ENCODE assay signal across 12 cellular contexts in genomic region chr3:66479532-66479947, GRCh38. TPM values are rescaled to one million over a fixed set of nuclear protein-coding genes. Genes with fewer than 3 reads are reported as not detected.
DNase-seq lines count a peak whose midpoint lies in the region; ATAC-seq and TF ChIP-seq lines count a peak whose summit lies in the region.
"Had no signal": no experiment of that assay in that cellular context is flagged by ENCODE, and none has a peak within 500 bp of the region (broad histone marks: within the 10 kb centered on the region; RNA-seq: fewer than 3 reads in every experiment).

No MANE protein-coding gene starts in this region.

- H3K4me2 ChIP-seq in H9 (ENCODE audit: insufficient read depth, insufficient read length, low read length) = peak overlapping the region; percentile 6

- H3K36me3 Mint-ChIP-seq in H9 (ENCODE audit: insufficient read depth in 1 of 3, low read depth in 3 of 3) = no peaks in the 10 kb centered on the region; a peak in 1 of 7 replicates
- peaks cover 38% of the 10 kb centered on the region for H3K36me3 Mint-ChIP-seq in activated T-helper 1 cell treated with anti-CD3 and anti-CD28 coated beads, Interleukin-12 subunit alpha, Interleukin-12 subunit beta, Interleukin-2, Interleukin-4 antibody, amounts not matched to agents 30 ng/mL and 10 ng/mL and 1 ng/mL, durations not matched to agents 14 hours and 24 hours and 36 hours (ENCODE audit: low read depth)

- H4K5ac ChIP-seq in H9 (ENCODE audit: insufficient read length, low read depth, low read length) = no peak overlapping the region

- no peak overlapping the region for H4K8ac ChIP-seq in H9 (replicated peaks; ENCODE audit: insufficient read length, low read depth, low read length)

- H3K4me3 ChIP-seq in sigmoid colon = no peak overlapping the region
- H3K4me3 ChIP-seq: cardiac muscle cell had no signal

- no peak overlapping the region for H4K91ac ChIP-seq in H9 (ENCODE audit: insufficient read length, low read depth, low read length)

- H3K79me2 ChIP-seq in H9 (ENCODE audit: insufficient read depth, low read length) = peaks cover 92% of the 10 kb centered on the region

- H3K27ac ChIP-seq in H9 (ENCODE audit: insufficient read length, low read depth, low read length) (no peak overlapping the region), sigmoid colon (peak overlapping the region; percentile 85 to 95 (median 91))
- H3K27ac ChIP-seq: cardiac muscle cell had no signal

- TF ChIP-seq CTCF in H9 (conservative IDR thresholded peaks at IDR 0.05) = no peak
- no peak for TF ChIP-seq CTCF in sigmoid colon (IDR thresholded peaks at IDR 0.05)

- H2BK12ac ChIP-seq in H9 (ENCODE audit: insufficient read length, low read depth, low read length) = no peak overlapping the region

- H3K9me3 Mint-ChIP-seq in H9 = no peaks in the 10 kb centered on the region
- peaks cover 15% of the 10 kb centered on the region for H3K9me3 Mint-ChIP-seq in activated T-helper 1 cell treated with anti-CD3 and anti-CD28 coated beads, Interleukin-12 subunit alpha, Interleukin-12 subunit beta, Interleukin-2, Interleukin-4 antibody, amounts not matched to agents 30 ng/mL and 10 ng/mL and 1 ng/mL, durations not matched to agents 14 hours and 24 hours and 36 hours

- no peak overlapping the region for H2AFZ ChIP-seq in H9 (ENCODE audit: low read length)

- no peak overlapping the region for H3K4ac ChIP-seq in H9 (ENCODE audit: low read depth, low read length)

- WGBS in H9 (ENCODE audit: extremely low coverage, insufficient read length, low lambda C conversion rate) = no CpG with 5 or more reads among the region's 2 CpGs
- 18 to 44% methylated on average over 2 of the region's 2 CpGs for WGBS in sigmoid colon, 2 donors

- H3T11ph ChIP-seq in H9 (ENCODE audit: low read length) = no peak overlapping the region

- peaks cover 18% of the 10 kb centered on the region in 2 experiments for H3K4me1 Mint-ChIP-seq in H9
- peaks cover 18% of the 10 kb centered on the region for H3K4me1 Mint-ChIP-seq in activated T-helper 1 cell treated with anti-CD3 and anti-CD28 coated beads, Interleukin-12 subunit alpha, Interleukin-12 subunit beta, Interleukin-2, Interleukin-4 antibody, amounts not matched to agents 30 ng/mL and 10 ng/mL and 1 ng/mL, durations not matched to agents 14 hours and 24 hours and 36 hours (ENCODE audit: low read depth)

- no peak overlapping the region for H2BK15ac ChIP-seq in H9 (ENCODE audit: low read depth, low read length)

- H3K18ac ChIP-seq in H9 (ENCODE audit: insufficient read length, low read depth, low read length) = no peak overlapping the region

- H3K36me3 ChIP-seq in sigmoid colon = no peaks in the 10 kb centered on the region
- H3K36me3 ChIP-seq: cardiac muscle cell had no signal

- no peaks in the 10 kb centered on the region for H3K27me3 Mint-ChIP-seq in H9 (ENCODE audit: low read depth)
- H3K27me3 Mint-ChIP-seq in activated T-helper 1 cell treated with anti-CD3 and anti-CD28 coated beads, Interleukin-12 subunit alpha, Interleukin-12 subunit beta, Interleukin-2, Interleukin-4 antibody, amounts not matched to agents 30 ng/mL and 10 ng/mL and 1 ng/mL, durations not matched to agents 14 hours and 24 hours and 36 hours (ENCODE audit: insufficient read depth) = no peaks in the 10 kb centered on the region

- no peak overlapping the region for H3K9ac ChIP-seq in H9 (ENCODE audit: extremely low read depth, insufficient read length, low read length)

- H2BK20ac ChIP-seq in H9 (ENCODE audit: low read depth, low read length, poor library complexity, severe bottlenecking) = no peak overlapping the region

- H3K79me1 ChIP-seq in H9 (ENCODE audit: insufficient read depth, low read depth, low read length, poor library complexity, severe bottlenecking) = peaks cover 10% of the 10 kb centered on the region

- peak overlapping the region in 1 of 2 experiments; percentile 60; a peak in 3 of 5 replicates for H3K4me3 Mint-ChIP-seq in H9
- H3K4me3 Mint-ChIP-seq in activated T-helper 1 cell treated with anti-CD3 and anti-CD28 coated beads, Interleukin-12 subunit alpha, Interleukin-12 subunit beta, Interleukin-2, Interleukin-4 antibody, amounts not matched to agents 30 ng/mL and 10 ng/mL and 1 ng/mL, durations not matched to agents 14 hours and 24 hours and 36 hours = peak overlapping the region; percentile 36

- no peak overlapping the region for H3K56ac ChIP-seq in H9 (ENCODE audit: insufficient read length, low read depth, low read length)

- peak; percentile 48 for ATAC-seq in GM18858 (IDR thresholded peaks at IDR 0.05; ENCODE audit: unreplicated experiment)
- ATAC-seq in HG02763 (IDR thresholded peaks at IDR 0.05; ENCODE audit: unreplicated experiment) = no peak
- ATAC-seq in esophagus mucosa = no peak

- H3K23ac ChIP-seq in H9 (ENCODE audit: insufficient read length, low read depth, low read length) = no peak overlapping the region

- DNase-seq in H9 (no peak), sigmoid colon (no peak), AML-193 (lab: John Stamatoyannopoulos, UW) (no peak)
- no peak for DNase-seq in activated T-helper 1 cell treated with anti-CD3 and anti-CD28 coated beads, Interleukin-12 subunit alpha, Interleukin-12 subunit beta, Interleukin-2, Interleukin-4 antibody, amounts not matched to agents 30 ng/mL and 10 ng/mL and 1 ng/mL, durations not matched to agents 14 hours and 24 hours and 36 hours (ENCODE audit: low spot score)
- DNase-seq: DMS79; NCI-H2081 treated with DMSO at 0.1 percent for 48 hours; occipital lobe; stimulated activated CD4-positive, alpha-beta T cell treated with anti-CD3 and anti-CD28 coated beads, Interleukin-4, amount 100 ng/mL, for 4 hours had no signal

- peak overlapping the region in 2 of 3 experiments; percentile 55 to 87; a peak in 3 of 7 replicates for H3K27ac Mint-ChIP-seq in H9
- H3K27ac Mint-ChIP-seq in activated T-helper 1 cell treated with anti-CD3 and anti-CD28 coated beads, Interleukin-12 subunit alpha, Interleukin-12 subunit beta, Interleukin-2, Interleukin-4 antibody, amounts not matched to agents 30 ng/mL and 10 ng/mL and 1 ng/mL, durations not matched to agents 14 hours and 24 hours and 36 hours = peak overlapping the region; percentile 89

- no peak overlapping the region for H3K14ac ChIP-seq in H9 (ENCODE audit: insufficient read depth, low read length)

- no peak overlapping the region for H2BK120ac ChIP-seq in H9 (ENCODE audit: low read depth, low read length, poor library complexity, severe bottlenecking)

- no peak for TF ChIP-seq EP300 in sigmoid colon (IDR thresholded peaks at IDR 0.05)

- H2AK5ac ChIP-seq in H9 (ENCODE audit: insufficient read length, low read length) = no peak overlapping the region

- no peaks in the 10 kb centered on the region for H3K23me2 ChIP-seq in H9 (ENCODE audit: insufficient read length, low read depth, low read length, poor library complexity, severe bottlenecking)

- H3K4me1 ChIP-seq in H9 (ENCODE audit: insufficient read depth, low read length) = peaks cover 57% of the 10 kb centered on the region
- H3K4me1 ChIP-seq in sigmoid colon = peaks cover 0 to 100% (median 99%) of the 10 kb centered on the region in 4 donors

- H4K20me1 ChIP-seq in H9 (ENCODE audit: control insufficient read depth, insufficient read depth, insufficient read length) = no peaks in the 10 kb centered on the region

- no peak for TF ChIP-seq POLR2A in sigmoid colon (IDR thresholded peaks at IDR 0.05)

- no peaks in the 10 kb centered on the region for H3K27me3 ChIP-seq in H9 (ENCODE audit: insufficient read depth, low read length)
- H3K27me3 ChIP-seq in sigmoid colon = no peaks in the 10 kb centered on the region
- H3K27me3 ChIP-seq: cardiac muscle cell had no signal

- H2BK5ac ChIP-seq in H9 (ENCODE audit: insufficient read length, low read length) = no peak overlapping the region

- intact Hi-C loops in activated T-helper 1 cell treated with anti-CD3 and anti-CD28 coated beads, Interleukin-12 subunit alpha, Interleukin-12 subunit beta, Interleukin-2, Interleukin-4 antibody, amounts not matched to agents 30 ng/mL and 10 ng/mL and 1 ng/mL, durations not matched to agents 14 hours and 24 hours and 36 hours (cut with micrococcal nuclease) = loop anchor here (1.0 to 10.0 kb wide), 2 partner anchors 22 to 445 kb away; partner anchors contain the start of genes LRIG1 and MAGI1
- intact Hi-C loops in sigmoid colon (cut with DNase I) = no loop called here

- H3K9me3 ChIP-seq in H9 (ENCODE audit: control insufficient read depth, low read depth, low read length) (no peaks in the 10 kb centered on the region), sigmoid colon (no peaks in the 10 kb centered on the region)

RNA-seq across cellular contexts. Expression of gene LRIG1, which starts 21.3 kb away (rescaled TPM):
- total RNA-seq in H9 (2021) = 63.3 and 70.3 TPM in 2 replicates
- 57.4 and 59.5 TPM in 2 replicates for total RNA-seq in activated T-helper 1 cell treated with anti-CD3 and anti-CD28 coated beads, Interleukin-12 subunit alpha, Interleukin-12 subunit beta, Interleukin-2, Interleukin-4 antibody, amounts not matched to agents 30 ng/mL and 10 ng/mL and 1 ng/mL, durations not matched to agents 14 hours and 24 hours and 36 hours
- total RNA-seq in sigmoid colon = 100 to 1,000 TPM; 150 to 226 (median 210) TPM
- polyA plus RNA-seq in sigmoid colon = 10 to 100 TPM in 1 of 3 donors, 1 to 10 TPM in 2; 4.2 to 36.1 (median 6.0) TPM
- total RNA-seq in esophagus mucosa = 10.9 TPM
